8 cellular contexts compared by ENCODE assay signal in genomic region chr5:137660349-137660817, GRCh38.
A peak's percentile ranks its signal among the peaks of the same experiment; 100 is the strongest.
DNase-seq lines count a peak whose midpoint lies in the region; ATAC-seq, FAIRE-seq and TF ChIP-seq lines count a peak whose summit lies in the region.

No MANE protein-coding gene starts in this region.

- DNase-seq in AG10803 (ENCODE audit: low read depth) (peak; percentile 73), NCI-H2227 treated with DMSO at 0.1 percent for 48 hours (lab: John Stamatoyannopoulos, UW) (peak; percentile 47), chondrocyte (ENCODE audit: low spot score) (no peak), HepG2 (ENCODE audit: low spot score) (peak; percentile 63)
- peak; percentile 85 for DNase-seq in activated CD4-positive, alpha-beta T cell treated with anti-CD3 and anti-CD28 coated beads for 36 hours
- peak; percentile 45 to 65 (median 58) for DNase-seq in stimulated activated CD4-positive, alpha-beta T cell treated with anti-CD3 and anti-CD28 coated beads, TNF-alpha, amount 100 ng/mL, for 24 hours (ENCODE audit: low read depth in 3 of 3)

- in situ Hi-C loops in HepG2 (cut with HindIII; ENCODE audit: extremely low pct_ligation_motif_present, low pct_unique_long_range_greater_than_20kb) = loop anchor here (5.0 kb wide), 1 partner anchor 77 kb away; the partner anchor contains the start of gene KLHL3

- intact Hi-C loops in activated CD4-positive, alpha-beta T cell treated with anti-CD3 and anti-CD28 coated beads for 36 hours (cut with DNase I, micrococcal nuclease) = loop anchor here (1.0 to 5.0 kb wide), 3 partner anchors 36 to 83 kb away; no protein-coding TSS in a partner anchor
- intact Hi-C loops in HepG2 (cut with micrococcal nuclease; ENCODE audit: unreplicated experiment) = loop anchor here (1.0 kb wide), 2 partner anchors 83 to 162 kb away; no protein-coding TSS in a partner anchor

- WGBS in HepG2 (ENCODE audit: low lambda C conversion rate) = 0% methylated on average over 4 of the region's 6 CpGs

- no peak overlapping the region for H3K4me3 Mint-ChIP-seq in activated CD4-positive, alpha-beta T cell treated with anti-CD3 and anti-CD28 coated beads for 36 hours
- H3K4me3 Mint-ChIP-seq in chondrocyte (ENCODE audit: unreplicated experiment) = no peak overlapping the region

- FAIRE-seq in HepG2 (lab: Jason Lieb, UNC) = peak; percentile 93

- POLR2A ChIA-PET in activated CD4-positive, alpha-beta T cell treated with anti-CD3 and anti-CD28 coated beads for 36 hours (lab: Charles Lee) = interaction anchor here (0.5 to 1.2 kb wide), 4 partner anchors 21 to 94 kb away, joined by 3 to 6 read pairs (median 4); partner anchors contain the start of gene HNRNPA0
- POLR2A ChIA-PET in HepG2 (lab: Yijun Ruan, JAX) = no interaction called here

- no peak overlapping the region for H3K9ac ChIP-seq in HepG2 (ENCODE audit: insufficient read depth, low read depth, low read length)

- TF ChIP-seq CTCF in AG10803 (conservative IDR thresholded peaks at IDR 0.05; ENCODE audit: low read length) = peak; percentile 87
- peak; percentile 91 for TF ChIP-seq CTCF in chondrocyte (IDR thresholded peaks at IDR 0.05)
- peak; percentile 89 for TF ChIP-seq CTCF in HepG2 (CRISPR knock-in tag; IDR thresholded peaks at IDR 0.05)

- H4K20me1 ChIP-seq in HepG2 (ENCODE audit: insufficient read depth, low read length) = no peaks in the 10 kb centered on the region

- H3K4me1 Mint-ChIP-seq in activated CD4-positive, alpha-beta T cell treated with anti-CD3 and anti-CD28 coated beads for 36 hours = peaks cover 19% of the 10 kb centered on the region
- peaks cover 3% of the 10 kb centered on the region for H3K4me1 Mint-ChIP-seq in chondrocyte (ENCODE audit: low read depth)

- no peaks in the 10 kb centered on the region for H3K36me3 ChIP-seq in HepG2 (replicated peaks in 1 of 2; ENCODE audit: control insufficient read depth in 1 of 2, insufficient read depth in 2 of 2, low read length in 2 of 2)

- H3K4me3 ChIP-seq in AG10803 (ENCODE audit: low read length) (no peak overlapping the region), HepG2 (replicated peaks in 1 of 3; ENCODE audit: insufficient read depth in 1 of 3, low read depth in 2 of 3, low read length in 3 of 3) (no peak overlapping the region)

- H2AFZ ChIP-seq in HepG2 (ENCODE audit: low read length) = no peak overlapping the region

- ATAC-seq in GM18907 (IDR thresholded peaks at IDR 0.05; ENCODE audit: unreplicated experiment) = peak; percentile 86
- ATAC-seq in HG03159 (IDR thresholded peaks at IDR 0.05; ENCODE audit: unreplicated experiment) = peak; percentile 89
- ATAC-seq in activated CD4-positive, alpha-beta T cell treated with anti-CD3 and anti-CD28 coated beads for 36 hours = peak; percentile 96
- peak; percentile 95 for ATAC-seq in HepG2

- TF ChIP-seq RAD21 in HepG2 (CRISPR knock-in tag; IDR thresholded peaks at IDR 0.05) = peak; percentile 66

- no peaks in the 10 kb centered on the region for H3K36me3 Mint-ChIP-seq in activated CD4-positive, alpha-beta T cell treated with anti-CD3 and anti-CD28 coated beads for 36 hours (ENCODE audit: low read depth)
- H3K36me3 Mint-ChIP-seq in chondrocyte (ENCODE audit: low read depth) = no peaks in the 10 kb centered on the region

- TF ChIP-seq EP300 in HepG2 (IDR thresholded peaks at IDR 0.05; ENCODE audit: low read depth in 2 of 2, low read length in 2 of 2) (no peak), HepG2 (CRISPR knock-in tag; IDR thresholded peaks at IDR 0.05; ENCODE audit: borderline replicate concordance) (no peak)

- BruUV-seq in HepG2 (replicated peaks; lab: Mats Ljungman, UMichigan) = no TSS peak

- no peaks in the 10 kb centered on the region for H3K27me3 Mint-ChIP-seq in activated CD4-positive, alpha-beta T cell treated with anti-CD3 and anti-CD28 coated beads for 36 hours
- no peaks in the 10 kb centered on the region for H3K27me3 Mint-ChIP-seq in chondrocyte (ENCODE audit: low read depth)

- H3K4me1 ChIP-seq in HepG2 (ENCODE audit: insufficient read depth, low read length) = no peaks in the 10 kb centered on the region

- no peaks in the 10 kb centered on the region for H3K27me3 ChIP-seq in HepG2 (ENCODE audit: control insufficient read depth in 1 of 2, insufficient read depth in 2 of 2, low read length in 2 of 2)

- CTCF ChIA-PET in activated CD4-positive, alpha-beta T cell treated with anti-CD3 and anti-CD28 coated beads for 36 hours (lab: Charles Lee) = interaction anchor here (0.6 to 11.0 kb wide), 37 partner anchors 9 to 473 kb away, joined by 3 to 290 read pairs (median 5); partner anchors contain the start of genes KLHL3 and PKD2L2
- CTCF ChIA-PET in HepG2 (lab: Yijun Ruan, JAX; ENCODE audit: low intra/inter-chr PET ratio, low total read pairs) = interaction anchor here (1.1 to 2.8 kb wide), 6 partner anchors 68 to 163 kb away, joined by 3 to 18 read pairs (median 4); partner anchors contain the start of gene KLHL3

- H3K27ac Mint-ChIP-seq in activated CD4-positive, alpha-beta T cell treated with anti-CD3 and anti-CD28 coated beads for 36 hours = no peak overlapping the region
- H3K27ac Mint-ChIP-seq in chondrocyte (ENCODE audit: unreplicated experiment) = no peak overlapping the region

- TF ChIP-seq POLR2A in HepG2 (IDR thresholded peaks at IDR 0.05; ENCODE audit: insufficient read depth in 1 of 2, low read depth in 2 of 2, low read length in 2 of 2) = no peak

- no peak overlapping the region for H3K27ac ChIP-seq in HepG2 (ENCODE audit: extremely low read length, insufficient read depth, low read length)

- no peaks in the 10 kb centered on the region for H3K79me2 ChIP-seq in HepG2 (ENCODE audit: insufficient read depth, low read length)

- H3K4me2 ChIP-seq in HepG2 (ENCODE audit: low read depth, low read length) = no peak overlapping the region

- no peaks in the 10 kb centered on the region for H3K9me3 Mint-ChIP-seq in activated CD4-positive, alpha-beta T cell treated with anti-CD3 and anti-CD28 coated beads for 36 hours (ENCODE audit: low read depth)
- H3K9me3 Mint-ChIP-seq in chondrocyte (ENCODE audit: low read depth) = no peaks in the 10 kb centered on the region

- H3K9me3 ChIP-seq in HepG2 (ENCODE audit: low read length) = no peaks in the 10 kb centered on the region

TF ChIP-seq in HepG2, 621 proteins besides CTCF, POLR2A, EP300 and RAD21 (continues in another document):
- TF ChIP-seq KDM5A (IDR thresholded peaks at IDR 0.05; ENCODE audit: borderline replicate concordance, low read length) = no peak
- no peak for TF ChIP-seq TRIM22 (IDR thresholded peaks at IDR 0.05)
- no peak for TF ChIP-seq ZSCAN30 (CRISPR knock-in tag; IDR thresholded peaks at IDR 0.05)
- no peak for TF ChIP-seq GTF3A (CRISPR knock-in tag; conservative IDR thresholded peaks at IDR 0.05)
- TF ChIP-seq ZNF468 (CRISPR knock-in tag; IDR thresholded peaks at IDR 0.05) = no peak
- TF ChIP-seq HNRNPLL (IDR thresholded peaks at IDR 0.05; ENCODE audit: low read depth, low read length, poor library complexity, severe bottlenecking) = no peak
- TF ChIP-seq ZBTB34 (CRISPR knock-in tag; IDR thresholded peaks at IDR 0.05) = no peak
